In genomic region chr13:83825676-83826075, GRCh38 we compare ENCODE assay signal across 1 cellular context.
TF ChIP-seq lines count a peak whose summit lies in the region.

No MANE protein-coding gene starts in this region.

TF ChIP-seq in GM23338, 12 proteins besides CTCF, POLR2A, EP300 and RAD21 (continued from another document):
- TF ChIP-seq ZNF462 (CRISPR knock-in tag; IDR thresholded peaks at IDR 0.05): no peak
